Comparison of ENCODE assay signal across 1 cellular context in the genomic region with DNA sequence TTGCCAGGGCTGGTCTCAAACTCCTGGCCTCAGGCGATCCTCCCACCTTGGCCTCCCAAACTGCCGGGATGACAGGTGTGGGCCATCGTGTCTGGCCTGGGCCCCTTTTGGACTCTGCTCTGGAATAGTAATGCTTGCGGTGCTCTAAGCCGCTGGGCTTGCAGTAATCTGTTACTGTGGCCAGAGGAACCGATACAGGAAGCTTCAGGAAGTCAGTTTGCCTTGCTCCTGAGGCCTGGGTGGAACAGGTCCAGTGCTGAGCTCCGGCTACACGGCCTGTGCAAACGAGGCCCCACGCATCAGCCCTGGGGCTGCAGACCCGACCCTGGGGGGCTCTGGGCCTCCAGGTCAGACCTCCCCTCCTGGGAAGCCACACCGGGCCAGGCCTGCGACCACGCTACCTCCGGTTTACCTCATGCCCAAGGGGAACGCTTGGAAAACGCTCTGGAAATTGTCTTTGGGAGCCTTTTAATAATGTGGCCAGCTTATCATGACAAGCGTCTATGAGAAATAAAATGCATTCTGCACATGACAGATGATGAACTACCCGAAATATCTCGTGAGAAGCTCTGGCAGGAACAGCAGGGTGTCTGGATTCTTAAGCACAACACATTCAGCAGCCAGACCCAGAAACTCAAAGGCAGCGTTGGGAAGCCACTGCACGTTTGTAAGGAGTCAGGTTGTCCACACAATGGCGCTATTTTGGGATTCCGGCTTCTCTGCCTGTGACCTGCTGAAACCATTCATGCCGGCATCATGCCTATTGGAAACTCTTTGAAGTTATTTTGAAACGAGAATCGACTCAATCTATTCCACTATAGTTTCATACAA.
TF ChIP-seq lines count a peak whose summit lies in the region.

No MANE protein-coding gene starts in this region.

TF ChIP-seq in HCT116, 20 proteins besides CTCF, POLR2A, EP300 and RAD21 (continued from another document):
- TF ChIP-seq CEBPB (IDR thresholded peaks at IDR 0.05; ENCODE audit: low read depth) (no peak), SRF (IDR thresholded peaks at IDR 0.05; ENCODE audit: low read depth) (no peak), EZH2 (IDR thresholded peaks at IDR 0.05) (no peak), CBX3 (IDR thresholded peaks at IDR 0.05; ENCODE audit: low read depth) (no peak), ZNF274 (IDR thresholded peaks at IDR 0.05; ENCODE audit: low read depth, low read length) (no peak)
- TF ChIP-seq, protein P1, sequence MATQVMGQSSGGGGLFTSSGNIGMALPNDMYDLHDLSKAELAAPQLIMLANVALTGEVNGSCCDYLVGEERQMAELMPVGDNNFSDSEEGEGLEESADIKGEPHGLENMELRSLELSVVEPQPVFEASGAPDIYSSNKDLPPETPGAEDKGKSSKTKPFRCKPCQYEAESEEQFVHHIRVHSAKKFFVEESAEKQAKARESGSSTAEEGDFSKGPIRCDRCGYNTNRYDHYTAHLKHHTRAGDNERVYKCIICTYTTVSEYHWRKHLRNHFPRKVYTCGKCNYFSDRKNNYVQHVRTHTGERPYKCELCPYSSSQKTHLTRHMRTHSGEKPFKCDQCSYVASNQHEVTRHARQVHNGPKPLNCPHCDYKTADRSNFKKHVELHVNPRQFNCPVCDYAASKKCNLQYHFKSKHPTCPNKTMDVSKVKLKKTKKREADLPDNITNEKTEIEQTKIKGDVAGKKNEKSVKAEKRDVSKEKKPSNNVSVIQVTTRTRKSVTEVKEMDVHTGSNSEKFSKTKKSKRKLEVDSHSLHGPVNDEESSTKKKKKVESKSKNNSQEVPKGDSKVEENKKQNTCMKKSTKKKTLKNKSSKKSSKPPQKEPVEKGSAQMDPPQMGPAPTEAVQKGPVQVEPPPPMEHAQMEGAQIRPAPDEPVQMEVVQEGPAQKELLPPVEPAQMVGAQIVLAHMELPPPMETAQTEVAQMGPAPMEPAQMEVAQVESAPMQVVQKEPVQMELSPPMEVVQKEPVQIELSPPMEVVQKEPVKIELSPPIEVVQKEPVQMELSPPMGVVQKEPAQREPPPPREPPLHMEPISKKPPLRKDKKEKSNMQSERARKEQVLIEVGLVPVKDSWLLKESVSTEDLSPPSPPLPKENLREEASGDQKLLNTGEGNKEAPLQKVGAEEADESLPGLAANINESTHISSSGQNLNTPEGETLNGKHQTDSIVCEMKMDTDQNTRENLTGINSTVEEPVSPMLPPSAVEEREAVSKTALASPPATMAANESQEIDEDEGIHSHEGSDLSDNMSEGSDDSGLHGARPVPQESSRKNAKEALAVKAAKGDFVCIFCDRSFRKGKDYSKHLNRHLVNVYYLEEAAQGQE (IDR thresholded peaks at IDR 0.05; ENCODE audit: low read depth): no peak
- TF ChIP-seq, protein P2, sequence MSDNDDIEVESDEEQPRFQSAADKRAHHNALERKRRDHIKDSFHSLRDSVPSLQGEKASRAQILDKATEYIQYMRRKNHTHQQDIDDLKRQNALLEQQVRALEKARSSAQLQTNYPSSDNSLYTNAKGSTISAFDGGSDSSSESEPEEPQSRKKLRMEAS (IDR thresholded peaks at IDR 0.05): no peak
